In the genomic region with DNA sequence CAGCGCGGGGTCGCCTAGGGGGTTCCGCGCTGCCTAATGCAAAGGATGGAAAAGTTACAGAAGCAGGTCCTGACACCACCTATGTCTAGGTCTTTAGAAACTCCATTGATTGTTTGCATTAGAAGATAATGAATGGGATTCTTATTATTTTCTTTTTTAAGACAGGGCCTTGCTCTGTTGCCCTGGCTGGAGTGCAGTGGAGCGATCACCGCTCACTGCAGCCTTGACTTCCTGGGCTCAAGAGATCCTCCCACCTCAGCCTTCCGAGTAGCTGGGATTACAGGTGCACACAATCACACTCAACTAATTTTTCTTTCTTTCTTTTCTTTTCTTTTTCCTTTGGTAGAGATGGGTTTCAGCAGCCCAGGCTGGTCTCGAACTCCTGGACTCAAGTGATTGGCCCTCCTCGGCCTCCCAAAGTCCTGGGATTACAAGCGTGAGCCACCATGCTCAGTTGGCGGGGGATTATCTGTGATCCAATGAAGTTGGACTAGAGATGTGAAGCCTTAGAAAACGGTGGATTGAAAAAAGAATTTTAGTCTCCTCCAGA, we compare ENCODE assay signal across 8 cellular contexts. TPM values are rescaled to one million over a fixed set of nuclear protein-coding genes. Genes with fewer than 3 reads are reported as not detected.
DNase-seq lines count a peak whose midpoint lies in the region; ATAC-seq and TF ChIP-seq lines count a peak whose summit lies in the region.

No MANE protein-coding gene starts in this region.

- H3K36me3 ChIP-seq in right lobe of liver (peaks cover 0 to 30% (median 2%) of the 10 kb centered on the region in 4 donors), urinary bladder (ENCODE audit: insufficient read depth) (peaks cover 2% of the 10 kb centered on the region)

- H3K4me3 ChIP-seq in right lobe of liver (peak overlapping the region; percentile 84 to 96 (median 95)), urinary bladder (ENCODE audit: low read depth, low read length) (peak overlapping the region; percentile 76)

- DNase-seq in NCI-H82 (lab: John Stamatoyannopoulos, UW) (peak; percentile 30), NCI-H82 treated with DMSO at 0.1 percent for 48 hours (lab: John Stamatoyannopoulos, UW; ENCODE audit: unreplicated experiment) (no peak), right lobe of liver (no peak), NCI-H146 (lab: John Stamatoyannopoulos, UW) (no peak)
- DNase-seq in activated T-helper 2 cell treated with anti-CD3 and anti-CD28 coated beads, Interferon-gamma antibody, Interleukin-2, Interleukin-4, amounts not matched to agents 10 μg/mL and 5 μg/mL and 100 μg/mL, durations not matched to agents 14 hours and 24 hours and 36 hours (ENCODE audit: low spot score) = no peak
- DNase-seq in activated CD4-positive, alpha-beta T cell treated with anti-CD3 and anti-CD28 coated beads, Interleukin-2, amount 50 U/mL, for 48 hours = no peak

- peak; percentile 8 for ATAC-seq in HG03064 (IDR thresholded peaks at IDR 0.05; ENCODE audit: low read depth, unreplicated experiment)
- ATAC-seq in right lobe of liver = no peak

- H3K4me3 Mint-ChIP-seq in activated T-helper 2 cell treated with anti-CD3 and anti-CD28 coated beads, Interferon-gamma antibody, Interleukin-2, Interleukin-4, amounts not matched to agents 10 μg/mL and 5 μg/mL and 100 μg/mL, durations not matched to agents 14 hours and 24 hours and 36 hours (ENCODE audit: low read depth) = peak overlapping the region; percentile 94

- H3K9me3 ChIP-seq in right lobe of liver = no peaks in the 10 kb centered on the region

- no peaks in the 10 kb centered on the region for H3K27me3 ChIP-seq in right lobe of liver

- WGBS in right lobe of liver (ENCODE audit: insufficient coverage, low coverage, low lambda C conversion rate, missing lambda C conversion rate) = 47% methylated on average over 8 of the region's 13 CpGs
- 47% methylated on average over 13 of the region's 13 CpGs for WGBS in urinary bladder

- H3K27ac ChIP-seq in right lobe of liver (peak overlapping the region; percentile 13 to 72 (median 69)), urinary bladder (ENCODE audit: low read depth) (peak overlapping the region; percentile 56)

- intact Hi-C loops in activated T-helper 2 cell treated with anti-CD3 and anti-CD28 coated beads, Interferon-gamma antibody, Interleukin-2, Interleukin-4, amounts not matched to agents 10 μg/mL and 5 μg/mL and 100 μg/mL, durations not matched to agents 14 hours and 24 hours and 36 hours (cut with micrococcal nuclease) = loop anchor here (1.0 to 10.0 kb wide), 6 partner anchors 153 to 1915 kb away; a partner anchor contains a TSS
- intact Hi-C loops in right lobe of liver (cut with DNase I) = loop anchor here in 1 of 2 donors (10.0 kb wide), 1 partner anchor 81 kb away; no protein-coding TSS in a partner anchor

- peaks cover 0 to 29% (median 9%) of the 10 kb centered on the region in 4 donors for H3K4me1 ChIP-seq in right lobe of liver
- peaks cover 1% of the 10 kb centered on the region for H3K4me1 ChIP-seq in urinary bladder (ENCODE audit: insufficient read depth)

- TF ChIP-seq POLR2A in right lobe of liver (IDR thresholded peaks at IDR 0.05) = no peak

- peak in 2 of 4 donors; percentile 12 to 36 for TF ChIP-seq CTCF in right lobe of liver (IDR thresholded peaks at IDR 0.05)

- peaks cover 25% of the 10 kb centered on the region for H3K36me3 Mint-ChIP-seq in activated T-helper 2 cell treated with anti-CD3 and anti-CD28 coated beads, Interferon-gamma antibody, Interleukin-2, Interleukin-4, amounts not matched to agents 10 μg/mL and 5 μg/mL and 100 μg/mL, durations not matched to agents 14 hours and 24 hours and 36 hours (ENCODE audit: low read depth)

- H3K27ac Mint-ChIP-seq in activated T-helper 2 cell treated with anti-CD3 and anti-CD28 coated beads, Interferon-gamma antibody, Interleukin-2, Interleukin-4, amounts not matched to agents 10 μg/mL and 5 μg/mL and 100 μg/mL, durations not matched to agents 14 hours and 24 hours and 36 hours = peak overlapping the region; percentile 15

- peaks cover 24% of the 10 kb centered on the region for H3K4me1 Mint-ChIP-seq in activated T-helper 2 cell treated with anti-CD3 and anti-CD28 coated beads, Interferon-gamma antibody, Interleukin-2, Interleukin-4, amounts not matched to agents 10 μg/mL and 5 μg/mL and 100 μg/mL, durations not matched to agents 14 hours and 24 hours and 36 hours (ENCODE audit: low read depth)

- no peaks in the 10 kb centered on the region for H3K27me3 Mint-ChIP-seq in activated T-helper 2 cell treated with anti-CD3 and anti-CD28 coated beads, Interferon-gamma antibody, Interleukin-2, Interleukin-4, amounts not matched to agents 10 μg/mL and 5 μg/mL and 100 μg/mL, durations not matched to agents 14 hours and 24 hours and 36 hours (ENCODE audit: low read depth)

- H3K9me3 Mint-ChIP-seq in activated T-helper 2 cell treated with anti-CD3 and anti-CD28 coated beads, Interferon-gamma antibody, Interleukin-2, Interleukin-4, amounts not matched to agents 10 μg/mL and 5 μg/mL and 100 μg/mL, durations not matched to agents 14 hours and 24 hours and 36 hours = no peaks in the 10 kb centered on the region

RNA-seq across cellular contexts. Expression of a gene that starts 0.8 kb away (rescaled TPM):
- 42.7 and 46.1 TPM in 2 replicates for total RNA-seq in activated T-helper 2 cell treated with anti-CD3 and anti-CD28 coated beads, Interferon-gamma antibody, Interleukin-2, Interleukin-4, amounts not matched to agents 10 μg/mL and 5 μg/mL and 100 μg/mL, durations not matched to agents 14 hours and 24 hours and 36 hours
- total RNA-seq in right lobe of liver (100 to 1,000 TPM; 147 to 682 (median 184) TPM), urinary bladder (268 TPM)
- polyA plus RNA-seq in urinary bladder = 88.4 TPM

RNA-seq across cellular contexts. Expression of a gene that starts 10.4 kb away (rescaled TPM):
- total RNA-seq in activated T-helper 2 cell treated with anti-CD3 and anti-CD28 coated beads, Interferon-gamma antibody, Interleukin-2, Interleukin-4, amounts not matched to agents 10 μg/mL and 5 μg/mL and 100 μg/mL, durations not matched to agents 14 hours and 24 hours and 36 hours = 30.3 and 34.1 TPM in 2 replicates
- total RNA-seq in right lobe of liver (10 to 100 TPM; 10.7 to 16.0 (median 13.2) TPM), urinary bladder (57.5 TPM)
- 9.8 TPM for polyA plus RNA-seq in urinary bladder
